ENCODE assay signal across 8 cellular contexts in the genomic region with DNA sequence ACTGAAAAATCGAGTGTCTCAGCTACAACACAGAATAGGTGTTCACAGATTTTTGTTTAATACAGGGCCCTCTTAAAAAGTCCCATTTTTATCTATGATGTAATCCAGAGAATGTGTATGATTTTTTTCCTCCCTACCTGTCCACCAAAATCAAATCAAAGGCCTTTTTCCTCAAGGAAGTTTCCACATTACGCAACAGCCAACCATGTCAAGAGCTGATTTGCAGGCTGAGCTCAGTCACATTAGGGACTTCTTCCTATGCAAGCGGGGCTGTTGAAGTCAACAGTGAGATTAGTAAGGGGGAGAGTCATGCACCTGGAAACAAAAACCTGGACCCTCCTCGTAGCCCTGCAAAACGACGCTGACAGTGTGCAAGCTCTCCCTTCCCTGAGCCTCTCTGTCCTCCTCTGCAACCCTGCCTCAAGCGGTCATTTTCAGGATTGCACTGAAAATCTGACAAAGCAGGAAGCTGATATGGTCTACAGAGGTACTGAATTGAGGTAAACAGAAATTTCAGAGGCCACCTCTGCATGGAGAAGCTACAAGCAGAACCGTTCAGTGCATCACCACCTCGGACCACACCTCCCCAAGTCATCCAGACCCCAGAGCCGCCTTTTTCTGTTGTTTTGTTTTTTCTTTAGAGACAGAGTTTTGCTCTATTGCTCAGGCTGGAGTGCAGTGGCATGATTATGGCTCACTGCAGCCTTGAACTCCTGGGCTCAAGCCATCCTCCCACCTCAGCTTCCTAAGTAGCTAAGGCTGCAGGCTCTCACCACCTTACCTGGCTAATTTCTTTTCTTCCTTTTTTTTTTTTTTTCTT. TPM values are rescaled to one million over a fixed set of nuclear protein-coding genes. Genes with fewer than 3 reads are reported as not detected.
A peak's percentile ranks its signal among the peaks of the same experiment; 100 is the strongest.
DNase-seq lines count a peak whose midpoint lies in the region; ATAC-seq and TF ChIP-seq lines count a peak whose summit lies in the region.

No MANE protein-coding gene starts in this region.

- H3K36me3 Mint-ChIP-seq in activated naive CD4-positive, alpha-beta T cell treated with anti-CD3 and anti-CD28 coated beads for 36 hours (ENCODE audit: low read depth): no peaks in the 10 kb centered on the region

- H3K27me3 Mint-ChIP-seq in activated naive CD4-positive, alpha-beta T cell treated with anti-CD3 and anti-CD28 coated beads for 36 hours (ENCODE audit: low read depth): no peaks in the 10 kb centered on the region

- H3K27ac ChIP-seq in KMS-11: no peak overlapping the region
- H3K27ac ChIP-seq in SJCRH30: no peak overlapping the region

- H3K36me3 ChIP-seq in KMS-11 (ENCODE audit: insufficient read depth) (no peaks in the 10 kb centered on the region), SJCRH30 (no peaks in the 10 kb centered on the region)

- H2AFZ ChIP-seq in KMS-11 (ENCODE audit: low read depth): peak overlapping the region; percentile 64

- peaks cover 16% of the 10 kb centered on the region for H3K4me1 Mint-ChIP-seq in activated naive CD4-positive, alpha-beta T cell treated with anti-CD3 and anti-CD28 coated beads for 36 hours (ENCODE audit: low read depth)

- intact Hi-C loops in activated naive CD4-positive, alpha-beta T cell treated with anti-CD3 and anti-CD28 coated beads for 36 hours (cut with micrococcal nuclease): no loop called here
- intact Hi-C loops in left ventricle myocardium superior (cut with micrococcal nuclease): no loop called here

- ATAC-seq in GM21786 (IDR thresholded peaks at IDR 0.05; ENCODE audit: unreplicated experiment): peak; percentile 97
- ATAC-seq in left ventricle myocardium superior: peak; percentile 38

- CTCF ChIA-PET in activated naive CD4-positive, alpha-beta T cell treated with anti-CD3 and anti-CD28 coated beads for 36 hours (lab: Charles Lee): interaction anchor here (0.6 to 3.4 kb wide), 24 partner anchors 8 to 1211 kb away, joined by 3 to 31 read pairs (median 4); a partner anchor contains a TSS

- H3K4me3 Mint-ChIP-seq in activated naive CD4-positive, alpha-beta T cell treated with anti-CD3 and anti-CD28 coated beads for 36 hours: no peak overlapping the region

- no peak overlapping the region for H3K4me2 ChIP-seq in KMS-11

- H3K9ac ChIP-seq in KMS-11: no peak overlapping the region

- no peaks in the 10 kb centered on the region for H3K9me3 Mint-ChIP-seq in activated naive CD4-positive, alpha-beta T cell treated with anti-CD3 and anti-CD28 coated beads for 36 hours

- H3K27ac Mint-ChIP-seq in activated naive CD4-positive, alpha-beta T cell treated with anti-CD3 and anti-CD28 coated beads for 36 hours: no peak overlapping the region

- peak; percentile 50 to 80 for DNase-seq in SJCRH30
- DNase-seq in activated naive CD4-positive, alpha-beta T cell treated with anti-CD3 and anti-CD28 coated beads for 36 hours: peak; percentile 90
- no peak for DNase-seq in left ventricle myocardium superior
- DNase-seq in stimulated activated CD4-positive, alpha-beta T cell treated with anti-CD3 and anti-CD28 coated beads, Interleukin-12 subunit alpha, Interleukin-12 subunit beta, amount 100 ng/mL, for 24 hours (ENCODE audit: low read depth in 2 of 2): peak; percentile 28 to 73
- DNase-seq in foreskin melanocyte: no peak

- no peaks in the 10 kb centered on the region for H3K79me2 ChIP-seq in KMS-11 (ENCODE audit: insufficient read depth, low read depth)

- no peak overlapping the region for H3K4me3 ChIP-seq in KMS-11 (IDR thresholded peaks at IDR 0.05; ENCODE audit: insufficient read depth, low read depth, low read length)
- H3K4me3 ChIP-seq in SJCRH30: no peak overlapping the region

- no peaks in the 10 kb centered on the region for H3K9me3 ChIP-seq in SJCRH30 (replicated peaks)

- H3K27me3 ChIP-seq in KMS-11 (ENCODE audit: insufficient read depth, low read depth): no peaks in the 10 kb centered on the region
- no peaks in the 10 kb centered on the region for H3K27me3 ChIP-seq in SJCRH30

- H3K4me1 ChIP-seq in KMS-11 (ENCODE audit: low read depth, poor library complexity, severe bottlenecking) (no peaks in the 10 kb centered on the region), SJCRH30 (peaks cover 4% of the 10 kb centered on the region; the same call in 1 of the 2 replicates)

- H4K20me1 ChIP-seq in KMS-11 (ENCODE audit: insufficient read depth): no peaks in the 10 kb centered on the region

- TF ChIP-seq CTCF in GM12801 (IDR thresholded peaks at IDR 0.05; ENCODE audit: extremely low read depth, insufficient read length): peak; percentile 24
- peak; percentile 57 for TF ChIP-seq CTCF in KMS-11 (conservative IDR thresholded peaks at IDR 0.05; ENCODE audit: low read depth, low read length)

RNA-seq across cellular contexts. Expression of a gene that starts 13.7 kb away (rescaled TPM):
- total RNA-seq in SJCRH30 (2014; rRNA removed; shearing (Covaris generic)): 181 and 187 TPM in 2 replicates
- total RNA-seq in activated naive CD4-positive, alpha-beta T cell treated with anti-CD3 and anti-CD28 coated beads for 36 hours: 100 to 1,000 TPM; 350 to 358 TPM
- total RNA-seq in left ventricle myocardium superior: 34.7 TPM

RNA-seq across cellular contexts. Expression of a gene that starts 20.6 kb away (rescaled TPM):
- not detected in 2 replicates for total RNA-seq in SJCRH30 (2014; rRNA removed; shearing (Covaris generic))
- not detected for total RNA-seq in activated naive CD4-positive, alpha-beta T cell treated with anti-CD3 and anti-CD28 coated beads for 36 hours
- total RNA-seq in left ventricle myocardium superior: not detected

Comparison
In these comparisons a context has a peak if more than half of its experiments do, and no peak if none do; other contexts are left out.
1. DNase-seq: peak in SJCRH30 (2 of 2), activated naive CD4-positive, alpha-beta T cell treated with anti-CD3 and anti-CD28 coated beads for 36 hours (single experiment) and stimulated activated CD4-positive, alpha-beta T cell treated with anti-CD3 and anti-CD28 coated beads, Interleukin-12 subunit alpha, Interleukin-12 subunit beta, amount 100 ng/mL, for 24 hours (2 of 2); none in left ventricle myocardium superior (single experiment) and foreskin melanocyte (single experiment).